In genomic region chr9:94946256-94946655, GRCh38 we compare ENCODE assay signal across 1 cellular context.
TF ChIP-seq lines count a peak whose summit lies in the region.

No MANE protein-coding gene starts in this region.

TF ChIP-seq in HCT116, 20 proteins besides CTCF, POLR2A, EP300 and RAD21 (continued from another document):
- TF ChIP-seq MAX (IDR thresholded peaks at IDR 0.05) = no peak
- no peak for TF ChIP-seq SRF (IDR thresholded peaks at IDR 0.05; ENCODE audit: low read depth)
